28 cellular contexts compared by ENCODE assay signal in the genomic region with DNA sequence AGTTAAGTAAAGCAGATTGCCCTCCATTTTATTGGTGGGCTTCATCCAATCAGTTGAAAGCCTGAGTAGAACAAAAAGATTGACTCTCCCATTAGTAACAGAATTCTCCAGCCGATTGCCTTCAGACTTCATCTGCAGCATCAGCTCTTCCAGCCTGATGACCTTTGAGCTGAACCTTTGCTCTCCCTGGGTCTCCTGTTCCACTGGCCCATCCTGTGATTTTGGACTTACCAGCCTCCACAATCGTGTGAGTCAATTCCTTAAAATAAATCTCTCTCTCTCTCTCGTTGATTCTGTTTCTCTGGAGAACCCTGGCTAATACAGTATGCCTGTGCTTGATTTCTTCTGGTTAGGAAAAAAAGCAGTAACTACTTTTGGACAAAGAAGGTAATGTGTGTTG.
"Had no signal": no experiment of that assay in that cellular context is flagged by ENCODE, and none has a peak within 500 bp of the region (broad histone marks: within the 10 kb centered on the region; RNA-seq: fewer than 3 reads in every experiment).

No MANE protein-coding gene starts in this region.

- H3K4me1 ChIP-seq: colonic mucosa, esophagus muscularis mucosa, esophagus squamous epithelium, foreskin keratinocyte, gastrocnemius medialis, gastroesophageal sphincter, heart left ventricle, heart right ventricle had no signal

- FAIRE-seq: colon, endometrium, endothelial cell of umbilical vein, frontal cortex had no signal

- H3K9me3 ChIP-seq: colonic mucosa, esophagus muscularis mucosa, esophagus squamous epithelium, gastrocnemius medialis, gastroesophageal sphincter, heart left ventricle, heart right ventricle had no signal

- H3K36me3 ChIP-seq: colonic mucosa, esophagus muscularis mucosa, esophagus squamous epithelium, gastrocnemius medialis, gastroesophageal sphincter, heart left ventricle, heart right ventricle had no signal

- H3K27ac ChIP-seq: colonic mucosa, coronary artery, dorsolateral prefrontal cortex, epithelial cell of prostate, esophagus muscularis mucosa, esophagus squamous epithelium, foreskin keratinocyte, gastrocnemius medialis, gastroesophageal sphincter, heart left ventricle, heart right ventricle had no signal

- DNase-seq: colonic mucosa; cortex of kidney; dermis blood vessel endothelial cell; dorsolateral prefrontal cortex; effector CD4-positive, alpha-beta T cell; effector CD8-positive, alpha-beta T cell; effector memory CD4-positive, alpha-beta T cell; effector memory CD8-positive, alpha-beta T cell; endodermal cell; erythroblast; esophagus squamous epithelium; foreskin fibroblast; foreskin keratinocyte; foreskin melanocyte; gastrocnemius medialis; glutamatergic neuron; head of caudate nucleus; heart left ventricle; heart right ventricle had no signal

- ATAC-seq: effector memory CD8-positive, alpha-beta T cell; esophagus mucosa; foreskin keratinocyte; gastrocnemius medialis; gastroesophageal sphincter; heart left ventricle; heart right ventricle had no signal

- H3K27me3 ChIP-seq: colonic mucosa, dorsolateral prefrontal cortex, esophagus muscularis mucosa, esophagus squamous epithelium, gastrocnemius medialis, gastroesophageal sphincter, heart left ventricle, heart right ventricle had no signal

- H3K4me3 ChIP-seq: colonic mucosa, coronary artery, dorsolateral prefrontal cortex, esophagus muscularis mucosa, esophagus squamous epithelium, gastrocnemius medialis, gastroesophageal sphincter, heart left ventricle, heart right ventricle had no signal
